ENCODE assay signal across 20 cellular contexts in genomic region chr17:47864791-47865216, GRCh38. TPM values are rescaled to one million over a fixed set of nuclear protein-coding genes. Genes with fewer than 3 reads are reported as not detected.
DNase-seq lines count a peak whose midpoint lies in the region; ATAC-seq, FAIRE-seq and TF ChIP-seq lines count a peak whose summit lies in the region.
"Had no signal": no experiment of that assay in that cellular context is flagged by ENCODE, and none has a peak within 500 bp of the region (broad histone marks: within the 10 kb centered on the region; RNA-seq: fewer than 3 reads in every experiment).

No MANE protein-coding gene starts in this region.

- POLR2A ChIA-PET in HEK293 (lab: Yijun Ruan, JAX): interaction anchor here (0.8 to 1.3 kb wide), 2 partner anchors 15 to 33 kb away, joined by 3 read pairs; partner anchors contain the start of genes LRRC46 and MRPL10

- peaks cover 6% of the 10 kb centered on the region for H3K27me3 ChIP-seq in keratinocyte (ENCODE audit: control insufficient read depth, extremely low read depth, insufficient read depth, low read length)

- peak; percentile 23 for DNase-seq in NCI-H1436 (lab: John Stamatoyannopoulos, UW)
- DNase-seq in NCI-H1436 treated with DMSO at 0.1 percent for 48 hours (lab: John Stamatoyannopoulos, UW): no peak
- DNase-seq in RPMI8226: peak; percentile 39
- no peak for DNase-seq in keratinocyte (ENCODE audit: low read depth, low spot score)
- DNase-seq in posterior vena cava (ENCODE audit: low spot score): no peak
- DNase-seq: ACHN; activated effector memory CD4-positive, alpha-beta T cell treated with Interleukin-2 at 50 U/mL for 16 hours; Calu3; caudate nucleus; heart right ventricle; NCI-H446; Right ventricle myocardium superior had no signal

- TF ChIP-seq CTCF in HEK293 (tag by site-specific recombination; IDR thresholded peaks at IDR 0.05) (no peak), keratinocyte (optimal IDR thresholded peaks at IDR 0.05 in 1 of 3, IDR thresholded peaks at IDR 0.05 in 1 of 3, conservative IDR thresholded peaks at IDR 0.05 in 1 of 3; ENCODE audit: extremely low read depth in 1 of 3, insufficient read depth in 2 of 3, low read length in 3 of 3) (no peak)

- intact Hi-C loops in posterior vena cava (cut with DNase I): no loop called here

- no peak overlapping the region for H3K27ac ChIP-seq in HEK293 (ENCODE audit: extremely low read depth, low read depth, low read length)
- H3K27ac ChIP-seq in keratinocyte (ENCODE audit: control insufficient read depth, insufficient read depth, low read length): peak overlapping the region; percentile 22
- H3K27ac ChIP-seq: heart right ventricle, neutrophil, VCaP had no signal

- peak overlapping the region; percentile 80 for H3K4me2 ChIP-seq in keratinocyte (ENCODE audit: control insufficient read depth, extremely low read depth, insufficient read depth, low read depth, low read length)

- no peaks in the 10 kb centered on the region for H3K9me1 ChIP-seq in keratinocyte (ENCODE audit: control insufficient read depth, extremely low read depth, insufficient read depth, low read length)

- ATAC-seq in GM21515 (IDR thresholded peaks at IDR 0.05; ENCODE audit: unreplicated experiment): no peak
- ATAC-seq in GM18517 (IDR thresholded peaks at IDR 0.05; ENCODE audit: unreplicated experiment): no peak
- ATAC-seq: heart right ventricle had no signal

- peak; percentile 76 for FAIRE-seq in keratinocyte (lab: Jason Lieb, UNC)
- FAIRE-seq: endometrium had no signal

- no peaks in the 10 kb centered on the region for H4K20me1 ChIP-seq in keratinocyte (ENCODE audit: control insufficient read depth, extremely low read depth, insufficient read depth, low read length)

- H3K4me1 ChIP-seq in HEK293 (ENCODE audit: control insufficient read depth, insufficient read depth, low read length): no peaks in the 10 kb centered on the region; the same call in 1 of the 2 replicates
- H3K4me1 ChIP-seq in keratinocyte (ENCODE audit: control insufficient read depth, extremely low read depth, insufficient read depth, low read length): peaks cover 24% of the 10 kb centered on the region

- dilution Hi-C loops in keratinocyte (cut with MboI; ENCODE audit: extremely low pct_ligation_motif_present, low sequenced_read_pairs): no loop called here

- peak overlapping the region; percentile 92 for H2AFZ ChIP-seq in keratinocyte (ENCODE audit: control insufficient read depth, low read length)

- CTCF ChIA-PET in HEK293 (lab: Yijun Ruan, JAX): interaction anchor here (0.6 to 2.0 kb wide), 9 partner anchors 10 to 29 kb away, joined by 3 to 6 read pairs (median 5); partner anchors contain the start of gene SCRN2

- no peak overlapping the region for H3K4me3 ChIP-seq in HEK293 (ENCODE audit: low read depth, low read length)
- H3K4me3 ChIP-seq in keratinocyte (ENCODE audit: control insufficient read depth in 2 of 3, extremely low read depth in 1 of 3, insufficient read depth in 2 of 3, low read depth in 1 of 3, low read length in 3 of 3): peak overlapping the region in 2 of 3 experiments; percentile 48 to 56
- H3K4me3 ChIP-seq: heart right ventricle had no signal

- H3K9me3 ChIP-seq in HEK293 (ENCODE audit: control insufficient read depth, insufficient read depth, low read depth, low read length) (no peaks in the 10 kb centered on the region), keratinocyte (ENCODE audit: control insufficient read depth, low read depth, low read length) (no peaks in the 10 kb centered on the region)
- H3K9me3 ChIP-seq: heart right ventricle, neutrophil had no signal

- no peaks in the 10 kb centered on the region for H3K36me3 ChIP-seq in HEK293 (ENCODE audit: control insufficient read depth in 2 of 2, insufficient read depth in 1 of 2, low read length in 2 of 2)
- no peaks in the 10 kb centered on the region for H3K36me3 ChIP-seq in keratinocyte (ENCODE audit: control insufficient read depth in 2 of 2, extremely low read depth in 1 of 2, insufficient read depth in 2 of 2, low read length in 2 of 2)
- H3K36me3 ChIP-seq: heart right ventricle, neutrophil had no signal

- H3K79me2 ChIP-seq in keratinocyte (ENCODE audit: control insufficient read depth, insufficient read depth, low read length): no peaks in the 10 kb centered on the region

- peak overlapping the region; percentile 20 for H3K9ac ChIP-seq in keratinocyte (ENCODE audit: control insufficient read depth, extremely low read depth, insufficient read depth, low read length)

TF ChIP-seq in HEK293, 187 proteins besides CTCF, POLR2A, EP300 and RAD21:
- TF ChIP-seq ZNF610 (tag by site-specific recombination; IDR thresholded peaks at IDR 0.05; ENCODE audit: borderline replicate concordance) (no peak), ZNF16 (tag by site-specific recombination; IDR thresholded peaks at IDR 0.05; ENCODE audit: low read depth) (no peak), ZNF571 (tag by site-specific recombination; IDR thresholded peaks at IDR 0.05) (no peak), ZNF169 (tag by site-specific recombination; IDR thresholded peaks at IDR 0.05) (no peak), PRDM1 (tag by site-specific recombination; IDR thresholded peaks at IDR 0.05) (peak; percentile 67), MYNN (tag by site-specific recombination; IDR thresholded peaks at IDR 0.05; ENCODE audit: borderline replicate concordance) (no peak), ZNF449 (tag by site-specific recombination; IDR thresholded peaks at IDR 0.05) (no peak), ZNF404 (tag by site-specific recombination; IDR thresholded peaks at IDR 0.05) (no peak)

RNA-seq across cellular contexts. Expression of gene SP6, which starts 13.8 kb away (rescaled TPM):
- 2.0 to 3.0 TPM (median 2.0 TPM) in 3 replicates for polyA plus RNA-seq in keratinocyte
- polyA plus RNA-seq in keratinocyte (2011; ENCODE audit: low read depth): 1.6 TPM
- polyA plus RNA-seq in keratinocyte (2011; cell fraction: cytosol; rRNA removed): 2.0 and 2.1 TPM in 2 replicates
- polyA plus RNA-seq in keratinocyte (2011; cell fraction: nucleus; rRNA removed): 6.7 and 8.5 TPM in 2 replicates
- polyA plus RNA-seq in keratinocyte (2012; ENCODE audit: low replicate concordance): 3.1 and 9.5 TPM in 2 replicates
- polyA minus RNA-seq in keratinocyte: 1.2 to 2.5 TPM (median 1.6 TPM) in 3 replicates
- 2.5 TPM for polyA minus RNA-seq in keratinocyte (2011; cell fraction: cytosol; rRNA and poly(A)+ RNA removed)
- polyA minus RNA-seq in keratinocyte (2011; cell fraction: nucleus; rRNA and poly(A)+ RNA removed): 4.4 and 4.5 TPM in 2 replicates
- total RNA-seq in posterior vena cava: under 1 TPM; 0.19 to 0.48 TPM
- total RNA-seq: LHCN-M2 had no signal

RNA-seq across cellular contexts. Expression of gene SCRN2, which starts 23.7 kb away (rescaled TPM):
- polyA plus RNA-seq in keratinocyte: 17.1 to 26.4 TPM (median 24.8 TPM) in 3 replicates
- polyA plus RNA-seq in keratinocyte (2011; ENCODE audit: low read depth): 7.4 TPM
- 9.8 and 21.7 TPM in 2 replicates for polyA plus RNA-seq in keratinocyte (2011; cell fraction: cytosol; rRNA removed)
- polyA plus RNA-seq in keratinocyte (2011; cell fraction: nucleus; rRNA removed): 62.5 and 68.2 TPM in 2 replicates
- polyA plus RNA-seq in keratinocyte (2012; ENCODE audit: low replicate concordance): 19.2 and 28.0 TPM in 2 replicates
- polyA minus RNA-seq in keratinocyte: 14.6 to 22.0 TPM (median 14.9 TPM) in 3 replicates
- 17.8 TPM for polyA minus RNA-seq in keratinocyte (2011; cell fraction: cytosol; rRNA and poly(A)+ RNA removed)
- polyA minus RNA-seq in keratinocyte (2011; cell fraction: nucleus; rRNA and poly(A)+ RNA removed): 15.2 and 16.5 TPM in 2 replicates
- 10 to 100 TPM; 13.3 to 17.8 TPM for total RNA-seq in posterior vena cava

RNA-seq across cellular contexts. Expression of gene SP2, which starts 31.2 kb away (rescaled TPM):
- 1.4 to 3.9 TPM (median 2.1 TPM) in 3 replicates for polyA plus RNA-seq in keratinocyte
- polyA plus RNA-seq in keratinocyte (2011; ENCODE audit: low read depth): 3.3 TPM
- 4.6 and 5.4 TPM in 2 replicates for polyA plus RNA-seq in keratinocyte (2011; cell fraction: cytosol; rRNA removed)
- 12.5 and 13.3 TPM in 2 replicates for polyA plus RNA-seq in keratinocyte (2011; cell fraction: nucleus; rRNA removed)
- polyA plus RNA-seq in keratinocyte (2012; ENCODE audit: low replicate concordance): 9.8 and 11.7 TPM in 2 replicates
- 3.7 to 19.6 TPM (median 4.8 TPM) in 3 replicates for polyA minus RNA-seq in keratinocyte
- 6.7 TPM for polyA minus RNA-seq in keratinocyte (2011; cell fraction: cytosol; rRNA and poly(A)+ RNA removed)
- 1.9 and 3.6 TPM in 2 replicates for polyA minus RNA-seq in keratinocyte (2011; cell fraction: nucleus; rRNA and poly(A)+ RNA removed)
- 10 to 100 TPM; 13.0 to 15.8 TPM for total RNA-seq in posterior vena cava

RNA-seq across cellular contexts. Expression of gene LRRC46, which starts 33.3 kb away (rescaled TPM):
- 0.13 to 0.43 TPM (median 0.34 TPM) in 3 replicates for polyA plus RNA-seq in keratinocyte
- not detected for polyA plus RNA-seq in keratinocyte (2011; ENCODE audit: low read depth)
- polyA plus RNA-seq in keratinocyte (2011; cell fraction: cytosol; rRNA removed): 0.12 and 0.26 TPM in 2 replicates
- 0.27 and 0.45 TPM in 2 replicates for polyA plus RNA-seq in keratinocyte (2011; cell fraction: nucleus; rRNA removed)
- 0.50 and 0.54 TPM in 2 replicates for polyA plus RNA-seq in keratinocyte (2012; ENCODE audit: low replicate concordance)
- 0.23 to 1.6 TPM (median 0.26 TPM) in 3 replicates for polyA minus RNA-seq in keratinocyte
- not detected for polyA minus RNA-seq in keratinocyte (2011; cell fraction: cytosol; rRNA and poly(A)+ RNA removed)
- not detected in 2 replicates for polyA minus RNA-seq in keratinocyte (2011; cell fraction: nucleus; rRNA and poly(A)+ RNA removed)
- not detected for total RNA-seq in posterior vena cava
- total RNA-seq: urinary bladder had no signal

RNA-seq across cellular contexts. Expression of gene MRPL10, which starts 33.5 kb away (rescaled TPM):
- 42.4 to 52.5 TPM (median 43.1 TPM) in 3 replicates for polyA plus RNA-seq in keratinocyte
- polyA plus RNA-seq in keratinocyte (2011; ENCODE audit: low read depth): 36.2 TPM
- polyA plus RNA-seq in keratinocyte (2011; cell fraction: cytosol; rRNA removed): 49.7 and 55.2 TPM in 2 replicates
- 33.2 and 38.8 TPM in 2 replicates for polyA plus RNA-seq in keratinocyte (2011; cell fraction: nucleus; rRNA removed)
- 35.4 and 36.8 TPM in 2 replicates for polyA plus RNA-seq in keratinocyte (2012; ENCODE audit: low replicate concordance)
- 57.4 to 77.0 TPM (median 62.3 TPM) in 3 replicates for polyA minus RNA-seq in keratinocyte
- polyA minus RNA-seq in keratinocyte (2011; cell fraction: cytosol; rRNA and poly(A)+ RNA removed): 103 TPM
- 10.7 and 11.7 TPM in 2 replicates for polyA minus RNA-seq in keratinocyte (2011; cell fraction: nucleus; rRNA and poly(A)+ RNA removed)
- 10 to 100 TPM; 23.9 to 28.6 TPM for total RNA-seq in posterior vena cava

Comparison
In these comparisons a context has a peak if more than half of its experiments do, and no peak if none do; other contexts are left out.
1. DNase-seq: peak in NCI-H1436 (single experiment) and RPMI8226 (single experiment); none in NCI-H1436 treated with DMSO at 0.1 percent for 48 hours (single experiment), keratinocyte (single experiment) and posterior vena cava (single experiment).